In genomic region chr15:88467073-88467934, GRCh38 we compare ENCODE assay signal across 8 cellular contexts. TPM values are rescaled to one million over a fixed set of nuclear protein-coding genes. Genes with fewer than 3 reads are reported as not detected.
DNase-seq lines count a peak whose midpoint lies in the region; ATAC-seq and TF ChIP-seq lines count a peak whose summit lies in the region.

MRPL46 (minus strand) TSS chr15:88467388; CDS start chr15:88467377, 11 bp downstream.
MRPS11 (plus strand) TSS chr15:88467708; CDS start chr15:88467718, 10 bp downstream.

- H3K36me3 Mint-ChIP-seq in activated T-helper 17 cell treated with anti-CD3 and anti-CD28 coated beads, Interleukin-2, amount 50 U/mL, for 72 hours (ENCODE audit: low read depth), result peaks cover 59% of the 10 kb centered on the region
- H3K36me3 Mint-ChIP-seq in naive thymus-derived CD8-positive, alpha-beta T cell, result peaks cover 0 to 41% (median 0%) of the 10 kb centered on the region in 3 donors

- CTCF ChIA-PET in RWPE1 (lab: Yijun Ruan, JAX), result interaction anchor here (0.6 to 1.4 kb wide), 4 partner anchors 12 to 440 kb away, joined by 3 to 6 read pairs (median 4); no protein-coding TSS in a partner anchor

- H3K27me3 Mint-ChIP-seq in activated T-helper 17 cell treated with anti-CD3 and anti-CD28 coated beads, Interleukin-2, amount 50 U/mL, for 72 hours, result no peaks in the 10 kb centered on the region
- H3K27me3 Mint-ChIP-seq in naive thymus-derived CD8-positive, alpha-beta T cell, result no peaks in the 10 kb centered on the region

- peak; percentile 89 for ATAC-seq in activated T-helper 17 cell treated with anti-CD3 and anti-CD28 coated beads, Interleukin-2, amount 50 U/mL, for 72 hours (replicated peaks)
- ATAC-seq in naive thymus-derived CD8-positive, alpha-beta T cell, result peak; percentile 93 to 94

- no peaks in the 10 kb centered on the region for H3K9me3 Mint-ChIP-seq in activated T-helper 17 cell treated with anti-CD3 and anti-CD28 coated beads, Interleukin-2, amount 50 U/mL, for 72 hours
- H3K9me3 Mint-ChIP-seq in naive thymus-derived CD8-positive, alpha-beta T cell, result no peaks in the 10 kb centered on the region

- peak within 1 kb of the TSS; percentile 99 for H3K4me3 ChIP-seq in fibroblast of mammary gland (ENCODE audit: control insufficient read depth, low read depth, low read length)

- peak within 1 kb of the TSS; percentile 94 for H3K27ac Mint-ChIP-seq in activated T-helper 17 cell treated with anti-CD3 and anti-CD28 coated beads, Interleukin-2, amount 50 U/mL, for 72 hours
- peak within 1 kb of the TSS; percentile 92 to 100 (median 99) for H3K27ac Mint-ChIP-seq in naive thymus-derived CD8-positive, alpha-beta T cell

- H3K4me3 Mint-ChIP-seq in activated T-helper 17 cell treated with anti-CD3 and anti-CD28 coated beads, Interleukin-2, amount 50 U/mL, for 72 hours, result no peak within 1 kb of the TSS
- H3K4me3 Mint-ChIP-seq in naive thymus-derived CD8-positive, alpha-beta T cell, result peak within 1 kb of the TSS; percentile 93 to 99 (median 96)

- H3K4me1 Mint-ChIP-seq in activated T-helper 17 cell treated with anti-CD3 and anti-CD28 coated beads, Interleukin-2, amount 50 U/mL, for 72 hours, result peaks cover 26% of the 10 kb centered on the region
- H3K4me1 Mint-ChIP-seq in naive thymus-derived CD8-positive, alpha-beta T cell, result peaks cover 16 to 35% (median 26%) of the 10 kb centered on the region in 4 donors

- DNase-seq in EH (ENCODE audit: low read depth), result peak; percentile 87
- peak; percentile 37 for DNase-seq in GOT3 (lab: John Stamatoyannopoulos, UW)
- DNase-seq in LHCN-M2 (ENCODE audit: low read depth), result peak; percentile 85
- DNase-seq in RWPE1 (ENCODE audit: low spot score), result peak; percentile 93
- DNase-seq in fibroblast of mammary gland (ENCODE audit: low read depth), result peak; percentile 81
- DNase-seq in naive thymus-derived CD8-positive, alpha-beta T cell, result peak; percentile 77 to 95 (median 88)
- DNase-seq in stimulated activated naive CD4-positive, alpha-beta T cell (lab: John Stamatoyannopoulos, UW), result peak; percentile 78 to 94 (median 84)

- POLR2A ChIA-PET in RWPE1 (lab: Yijun Ruan, JAX; ENCODE audit: low non-redundant PET), result no interaction called here
- POLR2A ChIA-PET in naive thymus-derived CD8-positive, alpha-beta T cell (lab: Charles Lee), result interaction anchor here (0.6 to 2.2 kb wide), 13 partner anchors 11 to 867 kb away, joined by 3 to 12 read pairs (median 6); partner anchors contain the start of genes AEN, ISG20 and POLG

- peak within 1 kb of the TSS; percentile 79 for H3K27ac ChIP-seq in RWPE1

- no peak for TF ChIP-seq CTCF in RWPE1 (conservative IDR thresholded peaks at IDR 0.05; ENCODE audit: low read depth)
- TF ChIP-seq CTCF in fibroblast of mammary gland (conservative IDR thresholded peaks at IDR 0.05; ENCODE audit: control insufficient read depth, insufficient read depth, low read depth, low read length), result no peak

RNA-seq across cellular contexts. Expression of gene MRPL46, which starts in this region (rescaled TPM):
- total RNA-seq in LHCN-M2 (2014; rRNA removed), result 18.1 and 23.4 TPM in 2 replicates
- polyA plus RNA-seq in LHCN-M2 (2012), result 23.0 TPM
- 10 to 100 TPM; 26.4 to 34.3 TPM for total RNA-seq in activated T-helper 17 cell treated with anti-CD3 and anti-CD28 coated beads, Interleukin-2, amount 50 U/mL, for 72 hours
- 10 to 100 TPM; 30.3 to 32.4 TPM for total RNA-seq in naive thymus-derived CD8-positive, alpha-beta T cell
- polyA plus RNA-seq in naive thymus-derived CD8-positive, alpha-beta T cell, result 10 to 100 TPM; 41.6 to 61.6 (median 57.2) TPM

RNA-seq across cellular contexts. Expression of gene MRPS11, which starts in this region (rescaled TPM):
- 48.5 and 49.3 TPM in 2 replicates for total RNA-seq in LHCN-M2 (2014; rRNA removed)
- polyA plus RNA-seq in LHCN-M2 (2012), result 106 TPM
- total RNA-seq in activated T-helper 17 cell treated with anti-CD3 and anti-CD28 coated beads, Interleukin-2, amount 50 U/mL, for 72 hours, result 10 to 100 TPM; 44.4 to 75.0 TPM
- total RNA-seq in naive thymus-derived CD8-positive, alpha-beta T cell, result 10 to 100 TPM; 28.6 to 32.0 TPM
- polyA plus RNA-seq in naive thymus-derived CD8-positive, alpha-beta T cell, result 10 to 100 TPM; 59.0 to 71.8 (median 67.1) TPM

Comparison
In these comparisons a context has a peak if more than half of its experiments do, and no peak if none do; other contexts are left out.
1. Peak in every context shown above with its lines: DNase-seq, ATAC-seq, H3K4me3 ChIP-seq and H3K27ac ChIP-seq.
2. DNase-seq: peak in every context shown above with its lines; median percentile 93 in RWPE1; 88 in naive thymus-derived CD8-positive, alpha-beta T cell; 87 in EH; 85 in LHCN-M2; 84 in stimulated activated naive CD4-positive, alpha-beta T cell; 81 in fibroblast of mammary gland; 37 in GOT3.